ENCODE assay signal across 19 cellular contexts in the genomic region with DNA sequence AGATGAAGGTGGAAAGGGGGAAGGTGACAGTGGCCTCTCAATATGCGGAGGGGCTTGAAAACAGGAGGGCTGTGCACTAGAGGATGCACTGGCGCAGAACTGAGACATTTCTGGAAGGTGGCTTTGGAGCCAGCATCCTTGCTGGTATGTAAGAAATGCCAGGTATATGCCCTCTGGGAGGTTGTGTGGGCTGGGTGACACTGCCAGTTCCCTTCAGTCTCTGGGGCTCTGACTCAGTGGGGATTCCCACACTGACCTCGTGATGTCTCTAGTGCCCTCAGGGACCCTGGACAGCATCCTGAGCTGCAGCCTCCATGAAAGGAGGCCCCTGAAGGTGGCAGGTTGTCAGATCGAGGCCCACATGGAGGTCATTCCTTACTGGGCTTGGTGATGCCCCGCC.
DNase-seq lines count a peak whose midpoint lies in the region; ATAC-seq and TF ChIP-seq lines count a peak whose summit lies in the region.
"Had no signal": no experiment of that assay in that cellular context is flagged by ENCODE, and none has a peak within 500 bp of the region (broad histone marks: within the 10 kb centered on the region; RNA-seq: fewer than 3 reads in every experiment).

No MANE protein-coding gene starts in this region.

- H3K27me3 ChIP-seq in PC-9 (ENCODE audit: insufficient read depth, low read depth): no peaks in the 10 kb centered on the region
- H3K27me3 ChIP-seq: SJCRH30 had no signal

- H3K36me3 Mint-ChIP-seq in activated CD4-positive, alpha-beta memory T cell treated with anti-CD3 and anti-CD28 coated beads for 36 hours: no peaks in the 10 kb centered on the region
- no peaks in the 10 kb centered on the region for H3K36me3 Mint-ChIP-seq in activated CD4-positive, alpha-beta memory T cell treated with anti-CD3 and anti-CD28 coated beads, Interleukin-2, amount 10 ng/mL, durations not matched to agents 7 days and 5 days (ENCODE audit: low read depth)
- H3K36me3 Mint-ChIP-seq: CD8-positive, alpha-beta T cell had no signal

- no peaks in the 10 kb centered on the region for H3K4me1 Mint-ChIP-seq in activated CD4-positive, alpha-beta memory T cell treated with anti-CD3 and anti-CD28 coated beads for 36 hours (ENCODE audit: low read depth)
- H3K4me1 Mint-ChIP-seq in activated CD4-positive, alpha-beta memory T cell treated with anti-CD3 and anti-CD28 coated beads, Interleukin-2, amount 10 ng/mL, durations not matched to agents 7 days and 5 days: peaks cover 2% of the 10 kb centered on the region

- H4K20me1 ChIP-seq in PC-9 (ENCODE audit: insufficient read depth): peaks cover 27% of the 10 kb centered on the region

- CTCF ChIA-PET in activated CD4-positive, alpha-beta memory T cell treated with anti-CD3 and anti-CD28 coated beads for 36 hours (lab: Charles Lee): no interaction called here
- CTCF ChIA-PET in activated CD4-positive, alpha-beta memory T cell treated with anti-CD3 and anti-CD28 coated beads, Interleukin-2, amount 10 ng/mL, durations not matched to agents 7 days and 5 days (lab: Charles Lee): no interaction called here
- CTCF ChIA-PET in PC-9 (lab: Charles Lee): no interaction called here

- peaks cover 36% of the 10 kb centered on the region for H3F3A ChIP-seq in PC-9 (ENCODE audit: insufficient read depth, low read depth)

- POLR2A ChIA-PET in activated CD4-positive, alpha-beta memory T cell treated with anti-CD3 and anti-CD28 coated beads for 36 hours (lab: Charles Lee): no interaction called here
- POLR2A ChIA-PET in activated CD4-positive, alpha-beta memory T cell treated with anti-CD3 and anti-CD28 coated beads, Interleukin-2, amount 10 ng/mL, durations not matched to agents 7 days and 5 days (lab: Charles Lee): no interaction called here
- POLR2A ChIA-PET in PC-9 (lab: Charles Lee; ENCODE audit: unreplicated experiment): interaction anchor here (0.6 kb wide), 1 partner anchor 92 kb away, joined by 6 read pairs; no protein-coding TSS in a partner anchor

- peak overlapping the region; percentile 66 for H3K27ac ChIP-seq in PC-9
- H3K27ac ChIP-seq: 22Rv1, RWPE1, SJCRH30 had no signal

- no TSS peak for BruUV-seq in PC-9 (replicated peaks; lab: Mats Ljungman, UMichigan)

- H2AFZ ChIP-seq in PC-9: no peak overlapping the region

- no peaks in the 10 kb centered on the region for H3K9me2 ChIP-seq in PC-9 (ENCODE audit: insufficient read depth)

- in situ Hi-C loops in T47D (cut with HindIII; ENCODE audit: low pct_unique_long_range_greater_than_20kb, low sequenced_read_pairs): no loop called here

- DNase-seq in activated CD4-positive, alpha-beta memory T cell treated with anti-CD3 and anti-CD28 coated beads for 36 hours: peak; percentile 9
- no peak for DNase-seq in activated CD4-positive, alpha-beta memory T cell treated with anti-CD3 and anti-CD28 coated beads, Interleukin-2, amount 10 ng/mL, durations not matched to agents 7 days and 5 days
- peak; percentile 44 to 81 for DNase-seq in PC-9
- peak; percentile 64 to 74 for DNase-seq in T47D (ENCODE audit: low read depth in 1 of 2, low spot score in 1 of 2)
- DNase-seq in renal cortical epithelial cell (ENCODE audit: low read depth): peak; percentile 60
- DNase-seq in sciatic nerve (ENCODE audit: low spot score): no peak
- no peak for DNase-seq in activated naive CD4-positive, alpha-beta T cell treated with anti-CD3 and anti-CD28 coated beads, Interleukin-2, amount 50 U/mL, for 16 hours
- DNase-seq in HPDE6-E6E7 (ENCODE audit: extremely low spot score): no peak
- DNase-seq: CD8-positive, alpha-beta T cell; DMS79; GOT3; IMR-90; Kasumi-1; NCI-H187; NCI-H226; NCI-H526 treated with DMSO at 0.1 percent for 48 hours; SJCRH30 had no signal

- no peak for TF ChIP-seq CTCF in PC-9 (conservative IDR thresholded peaks at IDR 0.05)

- no peak overlapping the region for H3K4me2 ChIP-seq in PC-9

- peaks cover 9% of the 10 kb centered on the region; the same call in 1 of the 2 replicates for H3K36me3 ChIP-seq in PC-9 (ENCODE audit: low read depth)

- peaks cover 37% of the 10 kb centered on the region for H3K4me1 ChIP-seq in PC-9 (replicated peaks; ENCODE audit: insufficient read depth)
- H3K4me1 ChIP-seq: SJCRH30 had no signal

- H3K9me3 ChIP-seq in PC-9 (ENCODE audit: insufficient read depth, low read depth): no peaks in the 10 kb centered on the region

- intact Hi-C loops in activated CD4-positive, alpha-beta memory T cell treated with anti-CD3 and anti-CD28 coated beads for 36 hours (cut with micrococcal nuclease): no loop called here
- intact Hi-C loops in PC-9 (cut with micrococcal nuclease; ENCODE audit: unreplicated experiment) (no loop called here), sciatic nerve (cut with DNase I) (no loop called here)

- H3K4me3 Mint-ChIP-seq in activated CD4-positive, alpha-beta memory T cell treated with anti-CD3 and anti-CD28 coated beads for 36 hours: no peak overlapping the region
- H3K4me3 Mint-ChIP-seq in activated CD4-positive, alpha-beta memory T cell treated with anti-CD3 and anti-CD28 coated beads, Interleukin-2, amount 10 ng/mL, durations not matched to agents 7 days and 5 days: no peak overlapping the region
- H3K4me3 Mint-ChIP-seq: CD8-positive, alpha-beta T cell had no signal

- peaks cover 91% of the 10 kb centered on the region for H3K79me2 ChIP-seq in PC-9 (ENCODE audit: low read depth)

- H3K27me3 Mint-ChIP-seq in activated CD4-positive, alpha-beta memory T cell treated with anti-CD3 and anti-CD28 coated beads for 36 hours: peaks cover 26% of the 10 kb centered on the region
- H3K27me3 Mint-ChIP-seq in activated CD4-positive, alpha-beta memory T cell treated with anti-CD3 and anti-CD28 coated beads, Interleukin-2, amount 10 ng/mL, durations not matched to agents 7 days and 5 days: peaks cover 2% of the 10 kb centered on the region

- no peak for ATAC-seq in sciatic nerve
- ATAC-seq: CD8-positive, alpha-beta T cell had no signal

- no peak overlapping the region for H3K4me3 ChIP-seq in PC-9
- H3K4me3 ChIP-seq: SJCRH30 had no signal

- H3K9me3 Mint-ChIP-seq in activated CD4-positive, alpha-beta memory T cell treated with anti-CD3 and anti-CD28 coated beads for 36 hours: peaks cover 4% of the 10 kb centered on the region
- H3K9me3 Mint-ChIP-seq in activated CD4-positive, alpha-beta memory T cell treated with anti-CD3 and anti-CD28 coated beads, Interleukin-2, amount 10 ng/mL, durations not matched to agents 7 days and 5 days: no peaks in the 10 kb centered on the region
- H3K9me3 Mint-ChIP-seq: CD8-positive, alpha-beta T cell had no signal

- H3K27ac Mint-ChIP-seq in activated CD4-positive, alpha-beta memory T cell treated with anti-CD3 and anti-CD28 coated beads for 36 hours: no peak overlapping the region
- no peak overlapping the region for H3K27ac Mint-ChIP-seq in activated CD4-positive, alpha-beta memory T cell treated with anti-CD3 and anti-CD28 coated beads, Interleukin-2, amount 10 ng/mL, durations not matched to agents 7 days and 5 days
- H3K27ac Mint-ChIP-seq: CD8-positive, alpha-beta T cell had no signal

Comparison
In these comparisons a context has a peak if more than half of its experiments do, and no peak if none do; other contexts are left out.
1. DNase-seq: peak in activated CD4-positive, alpha-beta memory T cell treated with anti-CD3 and anti-CD28 coated beads for 36 hours (single experiment), PC-9 (2 of 2), T47D (2 of 2) and renal cortical epithelial cell (single experiment); none in activated CD4-positive, alpha-beta memory T cell treated with anti-CD3 and anti-CD28 coated beads, Interleukin-2, amount 10 ng/mL, durations not matched to agents 7 days and 5 days (single experiment), sciatic nerve (single experiment), activated naive CD4-positive, alpha-beta T cell treated with anti-CD3 and anti-CD28 coated beads, Interleukin-2, amount 50 U/mL, for 16 hours (single experiment) and HPDE6-E6E7 (single experiment).